ENCODE assay signal across 23 cellular contexts in the genomic region with DNA sequence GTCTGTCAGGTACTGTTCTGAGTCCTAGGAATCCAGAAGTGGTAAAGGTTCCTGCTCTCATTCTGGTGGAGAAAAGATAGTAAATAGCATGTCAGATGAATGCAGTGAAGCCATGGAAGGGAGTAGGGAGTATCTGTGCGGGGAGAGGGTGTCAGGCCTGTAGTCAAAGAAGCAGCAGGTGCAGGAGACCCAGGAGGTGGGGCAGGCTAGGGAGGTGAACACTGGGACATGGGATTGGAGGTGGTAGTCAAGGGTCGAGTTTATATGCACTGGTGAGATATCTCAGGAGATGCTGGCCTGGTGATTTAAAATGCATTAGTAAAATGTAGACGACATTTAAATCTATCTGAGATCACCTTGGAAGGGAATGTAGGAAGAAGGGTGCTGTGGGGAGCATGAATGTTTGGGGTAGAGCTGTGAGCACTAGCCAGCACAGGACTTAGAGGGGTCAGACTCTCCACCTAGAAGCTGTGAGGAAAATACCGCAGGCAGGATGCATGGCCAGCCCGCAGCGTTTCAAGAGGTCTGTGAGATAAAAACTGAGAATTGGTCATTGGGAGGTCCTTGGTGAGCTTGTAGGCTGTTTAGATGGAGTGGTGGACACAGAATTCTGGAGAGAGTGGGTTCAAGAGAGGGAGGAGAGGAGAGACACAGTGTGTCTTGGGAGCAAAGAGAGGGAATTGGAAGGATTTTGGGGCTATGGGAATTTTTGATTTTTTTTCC. TPM values are rescaled to one million over a fixed set of nuclear protein-coding genes. Genes with fewer than 3 reads are reported as not detected.
DNase-seq lines count a peak whose midpoint lies in the region; ATAC-seq and TF ChIP-seq lines count a peak whose summit lies in the region.
"Had no signal": no experiment of that assay in that cellular context is flagged by ENCODE, and none has a peak within 500 bp of the region (broad histone marks: within the 10 kb centered on the region; RNA-seq: fewer than 3 reads in every experiment).

No MANE protein-coding gene starts in this region.

- no peaks in the 10 kb centered on the region for H3K27me3 ChIP-seq in CD4-positive, CD25-positive, alpha-beta regulatory T cell (ENCODE audit: control insufficient read depth, insufficient read depth, low read length)
- no peaks in the 10 kb centered on the region for H3K27me3 ChIP-seq in Caco-2 (replicated peaks; ENCODE audit: control insufficient read depth, insufficient read depth, low read length)
- no peaks in the 10 kb centered on the region for H3K27me3 ChIP-seq in heart right ventricle
- H3K27me3 ChIP-seq in ovary: no peaks in the 10 kb centered on the region
- H3K27me3 ChIP-seq: tibial nerve had no signal

- no peaks in the 10 kb centered on the region for H3K9me3 Mint-ChIP-seq in CD4-positive, CD25-positive, alpha-beta regulatory T cell
- H3K9me3 Mint-ChIP-seq in Caco-2 (ENCODE audit: unreplicated experiment): no peaks in the 10 kb centered on the region
- no peaks in the 10 kb centered on the region for H3K9me3 Mint-ChIP-seq in activated T-helper 17 cell treated with anti-CD3 and anti-CD28 coated beads, Interleukin-2, amount 50 U/mL, for 72 hours

- no peak overlapping the region for H3K27ac ChIP-seq in CD4-positive, CD25-positive, alpha-beta regulatory T cell (ENCODE audit: insufficient read depth, low read length, poor library complexity, severe bottlenecking)
- H3K27ac ChIP-seq in heart right ventricle (no peak overlapping the region), ovary (no peak overlapping the region)
- H3K27ac ChIP-seq: SK-N-MC, tibial nerve had no signal

- no peak for DNase-seq in CD4-positive, CD25-positive, alpha-beta regulatory T cell
- DNase-seq in Caco-2 (peak in 1 of 2 experiments; percentile 30), mesenteric fat pad (ENCODE audit: low spot score) (peak; percentile 28), heart right ventricle (no peak), ovary (no peak)
- DNase-seq: aorta; central memory CD4-positive, alpha-beta T cell; hypothalamus; NCI-H1105; NCI-H510A; posterior cingulate gyrus; stimulated activated naive CD4-positive, alpha-beta T cell had no signal

- H3K9me3 ChIP-seq in CD4-positive, CD25-positive, alpha-beta regulatory T cell (ENCODE audit: control insufficient read depth in 2 of 2, low read length in 2 of 2): no peaks in the 10 kb centered on the region
- H3K9me3 ChIP-seq in Caco-2: no peaks in the 10 kb centered on the region
- H3K9me3 ChIP-seq in heart right ventricle: no peaks in the 10 kb centered on the region
- no peaks in the 10 kb centered on the region for H3K9me3 ChIP-seq in ovary
- H3K9me3 ChIP-seq: tibial nerve had no signal

- CTCF ChIA-PET in Caco-2 (lab: Charles Lee): no interaction called here

- no peak for ATAC-seq in CD4-positive, CD25-positive, alpha-beta regulatory T cell (ENCODE audit: low read depth in 2 of 2)
- no peak for ATAC-seq in activated T-helper 17 cell treated with anti-CD3 and anti-CD28 coated beads, Interleukin-2, amount 50 U/mL, for 72 hours (replicated peaks)
- no peak for ATAC-seq in heart right ventricle
- ATAC-seq in GM19351 (IDR thresholded peaks at IDR 0.05; ENCODE audit: unreplicated experiment): no peak

- 86 to 91% methylated on average over 6 of the region's 6 CpGs for WGBS in heart right ventricle, 2 donors
- WGBS in ovary, 3 donors: 91 to 96% (median 92%) methylated on average over 6 of the region's 6 CpGs

- peaks cover 52% of the 10 kb centered on the region for H3K36me3 Mint-ChIP-seq in CD4-positive, CD25-positive, alpha-beta regulatory T cell
- peaks cover 97% of the 10 kb centered on the region for H3K36me3 Mint-ChIP-seq in Caco-2 (ENCODE audit: insufficient read depth, unreplicated experiment)
- H3K36me3 Mint-ChIP-seq in activated T-helper 17 cell treated with anti-CD3 and anti-CD28 coated beads, Interleukin-2, amount 50 U/mL, for 72 hours (ENCODE audit: low read depth): peaks cover 96% of the 10 kb centered on the region

- no peaks in the 10 kb centered on the region for H3K27me3 Mint-ChIP-seq in CD4-positive, CD25-positive, alpha-beta regulatory T cell
- no peaks in the 10 kb centered on the region for H3K27me3 Mint-ChIP-seq in Caco-2 (ENCODE audit: insufficient read depth, unreplicated experiment)
- no peaks in the 10 kb centered on the region for H3K27me3 Mint-ChIP-seq in activated T-helper 17 cell treated with anti-CD3 and anti-CD28 coated beads, Interleukin-2, amount 50 U/mL, for 72 hours

- POLR2A ChIA-PET in Caco-2 (lab: Charles Lee): no interaction called here

- TF ChIP-seq POLR2A in ovary (IDR thresholded peaks at IDR 0.05): no peak

- peak overlapping the region in 2 of 3 donors; percentile 34 to 91 for H3K27ac Mint-ChIP-seq in CD4-positive, CD25-positive, alpha-beta regulatory T cell
- peak overlapping the region; percentile 7 for H3K27ac Mint-ChIP-seq in Caco-2 (ENCODE audit: unreplicated experiment)
- H3K27ac Mint-ChIP-seq in activated T-helper 17 cell treated with anti-CD3 and anti-CD28 coated beads, Interleukin-2, amount 50 U/mL, for 72 hours: peak overlapping the region; percentile 26

- no peak for TF ChIP-seq EP300 in ovary (IDR thresholded peaks at IDR 0.05)

- peaks cover 3% of the 10 kb centered on the region for H3K4me1 ChIP-seq in CD4-positive, CD25-positive, alpha-beta regulatory T cell (ENCODE audit: control insufficient read depth, insufficient read depth, low read length, poor library complexity, severe bottlenecking)
- peaks cover 3% of the 10 kb centered on the region for H3K4me1 ChIP-seq in Caco-2
- peaks cover 0 to 10% (median 4%) of the 10 kb centered on the region in 9 donors for H3K4me1 ChIP-seq in heart right ventricle
- H3K4me1 ChIP-seq in ovary (ENCODE audit: insufficient read depth): no peaks in the 10 kb centered on the region

- BruUV-seq in Caco-2 (replicated peaks; lab: Mats Ljungman, UMichigan): no TSS peak

- H3K4me3 Mint-ChIP-seq in CD4-positive, CD25-positive, alpha-beta regulatory T cell: peak overlapping the region in 1 of 4 donors; percentile 15
- H3K4me3 Mint-ChIP-seq in Caco-2 (ENCODE audit: unreplicated experiment): no peak overlapping the region
- no peak overlapping the region for H3K4me3 Mint-ChIP-seq in activated T-helper 17 cell treated with anti-CD3 and anti-CD28 coated beads, Interleukin-2, amount 50 U/mL, for 72 hours

- intact Hi-C loops in Caco-2 (cut with micrococcal nuclease; ENCODE audit: unreplicated experiment) (no loop called here), heart right ventricle (cut with DNase I) (no loop called here), ovary (cut with DNase I) (no loop called here)

- no peak overlapping the region for H3K4me3 ChIP-seq in CD4-positive, CD25-positive, alpha-beta regulatory T cell (ENCODE audit: low read depth, low read length)
- H3K4me3 ChIP-seq in Caco-2 (ENCODE audit: low read depth, low read length) (no peak overlapping the region), heart right ventricle (no peak overlapping the region), ovary (no peak overlapping the region)
- H3K4me3 ChIP-seq: SK-N-MC, tibial nerve had no signal

- peaks cover 79% of the 10 kb centered on the region for H3K36me3 ChIP-seq in CD4-positive, CD25-positive, alpha-beta regulatory T cell (ENCODE audit: control insufficient read depth, insufficient read depth, low read length)
- H3K36me3 ChIP-seq in Caco-2 (ENCODE audit: control insufficient read depth, insufficient read depth, low read length) (peaks cover 8% of the 10 kb centered on the region), heart right ventricle (peaks cover 0 to 89% (median 55%) of the 10 kb centered on the region in 9 donors), ovary (no peaks in the 10 kb centered on the region)

- TF ChIP-seq CTCF in Caco-2 (IDR thresholded peaks at IDR 0.05; ENCODE audit: insufficient read depth in 1 of 2, low read depth in 1 of 2, low read length in 1 of 2, severe bottlenecking in 1 of 2, unreplicated experiment in 1 of 2) (no peak), heart right ventricle (IDR thresholded peaks at IDR 0.05) (no peak), ovary (IDR thresholded peaks at IDR 0.05) (no peak)

- peaks cover 0 to 21% (median 14%) of the 10 kb centered on the region in 4 donors for H3K4me1 Mint-ChIP-seq in CD4-positive, CD25-positive, alpha-beta regulatory T cell
- H3K4me1 Mint-ChIP-seq in Caco-2 (ENCODE audit: low read depth, unreplicated experiment): peaks cover 2% of the 10 kb centered on the region
- H3K4me1 Mint-ChIP-seq in activated T-helper 17 cell treated with anti-CD3 and anti-CD28 coated beads, Interleukin-2, amount 50 U/mL, for 72 hours: peaks cover 15% of the 10 kb centered on the region

RNA-seq across cellular contexts. Expression of a gene that starts 6.8 kb away (rescaled TPM):
- 50.7 TPM for total RNA-seq in CD4-positive, CD25-positive, alpha-beta regulatory T cell
- polyA plus RNA-seq in CD4-positive, CD25-positive, alpha-beta regulatory T cell: 10 to 100 TPM; 15.9 to 30.4 (median 19.7) TPM
- total RNA-seq in Caco-2 (2022): 175 and 202 TPM in 2 replicates
- 100 to 1,000 TPM in 1 of 2 donors, 10 to 100 TPM in 1; 68.6 to 101 TPM for total RNA-seq in activated T-helper 17 cell treated with anti-CD3 and anti-CD28 coated beads, Interleukin-2, amount 50 U/mL, for 72 hours
- total RNA-seq in mesenteric fat pad: 59.9 TPM
- total RNA-seq in heart right ventricle: 10 to 100 TPM; 25.0 to 41.4 (median 29.4) TPM
- 10 to 100 TPM; 13.0 to 44.9 TPM for polyA plus RNA-seq in heart right ventricle
- total RNA-seq in ovary: 10 to 100 TPM; 17.9 to 44.7 (median 30.5) TPM
- polyA plus RNA-seq in ovary: 10 to 100 TPM; 18.4 to 32.7 TPM

RNA-seq across cellular contexts. Expression of a gene that starts 30.7 kb away (rescaled TPM):
- not detected for total RNA-seq in CD4-positive, CD25-positive, alpha-beta regulatory T cell
- polyA plus RNA-seq in CD4-positive, CD25-positive, alpha-beta regulatory T cell: not detected
- not detected in 2 replicates for total RNA-seq in Caco-2 (2022)
- total RNA-seq in activated T-helper 17 cell treated with anti-CD3 and anti-CD28 coated beads, Interleukin-2, amount 50 U/mL, for 72 hours: under 1 TPM in 1 of 2 donors, not detected in 1; 0.26 TPM
- total RNA-seq in mesenteric fat pad: not detected
- total RNA-seq in heart right ventricle: 1 to 10 TPM in 1 of 10 donors, under 1 TPM in 5, not detected in 4; 0.35 to 1.2 (median 0.49) TPM
- polyA plus RNA-seq in heart right ventricle: under 1 TPM; 0.07 to 0.22 TPM
- total RNA-seq in ovary: not detected
- polyA plus RNA-seq in ovary: not detected
- total RNA-seq: activated CD8-positive, alpha-beta memory T cell treated with anti-CD3 and anti-CD28 coated beads for 36 hours; aorta; frontal cortex; lung microvascular endothelial cell; RPMI7951; T-helper 2 cell treated with Interferon-gamma antibody and Interleukin-4, amounts not matched to agents 100 ng/mL and 5 ng/mL, for 36 hours had no signal
- polyA plus RNA-seq: esophagus, keratinocyte had no signal

RNA-seq across cellular contexts. Expression of a gene that starts 53.9 kb away (rescaled TPM):
- total RNA-seq in CD4-positive, CD25-positive, alpha-beta regulatory T cell: 179 TPM
- 10 to 100 TPM; 47.0 to 58.6 (median 49.9) TPM for polyA plus RNA-seq in CD4-positive, CD25-positive, alpha-beta regulatory T cell
- 121 and 133 TPM in 2 replicates for total RNA-seq in Caco-2 (2022)
- 10 to 100 TPM; 59.0 to 87.9 TPM for total RNA-seq in activated T-helper 17 cell treated with anti-CD3 and anti-CD28 coated beads, Interleukin-2, amount 50 U/mL, for 72 hours
- total RNA-seq in mesenteric fat pad: 32.3 TPM
- total RNA-seq in heart right ventricle: 10 to 100 TPM; 14.4 to 21.9 (median 18.9) TPM
- 10 to 100 TPM in 1 of 2 donors, 1 to 10 TPM in 1; 8.9 to 26.0 TPM for polyA plus RNA-seq in heart right ventricle
- 10 to 100 TPM; 17.3 to 99.0 (median 24.4) TPM for total RNA-seq in ovary
- 10 to 100 TPM; 20.3 to 53.0 TPM for polyA plus RNA-seq in ovary

Comparison
In these comparisons a context has a peak if more than half of its experiments do, and no peak if none do; other contexts are left out.
1. H3K27ac Mint-ChIP-seq: peak in every context shown above with its lines; median percentile 62 in CD4-positive, CD25-positive, alpha-beta regulatory T cell; 26 in activated T-helper 17 cell treated with anti-CD3 and anti-CD28 coated beads, Interleukin-2, amount 50 U/mL, for 72 hours; 7 in Caco-2.